In the genomic region with DNA sequence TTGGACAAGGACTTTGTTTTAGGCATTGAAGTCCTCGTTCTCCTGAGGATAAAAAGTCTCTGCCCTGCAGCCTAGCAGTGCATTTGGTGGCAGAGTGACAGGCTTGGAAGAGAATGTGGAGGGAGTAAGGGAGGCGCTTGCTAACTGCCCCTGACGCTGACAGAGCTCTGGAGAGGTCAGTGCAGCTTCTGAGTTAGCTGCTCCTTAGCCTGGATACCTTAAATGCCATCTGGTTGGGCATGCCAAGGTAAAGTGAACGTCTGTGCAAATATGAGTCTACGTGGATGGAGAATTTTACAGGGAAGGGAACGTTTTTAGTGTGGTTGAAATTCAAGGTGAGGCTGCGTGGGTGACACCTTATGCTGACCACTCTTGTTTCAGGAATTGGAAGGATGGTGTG, we compare ENCODE assay signal across 20 cellular contexts. TPM values are rescaled to one million over a fixed set of nuclear protein-coding genes. Genes with fewer than 3 reads are reported as not detected.
A peak's percentile ranks its signal among the peaks of the same experiment; 100 is the strongest.
DNase-seq lines count a peak whose midpoint lies in the region; ATAC-seq, FAIRE-seq and TF ChIP-seq lines count a peak whose summit lies in the region.
"Had no signal": no experiment of that assay in that cellular context is flagged by ENCODE, and none has a peak within 500 bp of the region (broad histone marks: within the 10 kb centered on the region; RNA-seq: fewer than 3 reads in every experiment).

No MANE protein-coding gene starts in this region.

- CTCF ChIA-PET in K562 (lab: Yijun Ruan, JAX; ENCODE audit: low intra/inter-chr PET ratio), result no interaction called here

- FAIRE-seq in K562 (lab: Jason Lieb, UNC), result peak; percentile 19
- FAIRE-seq: G401.6 had no signal

- H2AFZ ChIP-seq in Loucy (ENCODE audit: low read length) (no peak overlapping the region), K562 (ENCODE audit: low read depth, low read length) (no peak overlapping the region)

- H3K9me1 ChIP-seq in K562 (ENCODE audit: control insufficient read depth, insufficient read depth, low read length), result no peaks in the 10 kb centered on the region

- H3K4me2 ChIP-seq in Loucy (ENCODE audit: low read depth, low read length, poor library complexity, severe bottlenecking), result no peak overlapping the region
- H3K4me2 ChIP-seq in K562 (ENCODE audit: insufficient read depth, low read length), result no peak overlapping the region

- H3K4me3 ChIP-seq in Loucy (ENCODE audit: low read length, poor library complexity, severe bottlenecking) (no peak overlapping the region), K562 (no peak overlapping the region), testis (no peak overlapping the region), sigmoid colon (no peak overlapping the region)
- H3K4me3 ChIP-seq: suprapubic skin had no signal

- ATAC-seq in K562 (0 out of 3 replicates have a peak, but pooled peaks have one; percentile 23), HG02840 (IDR thresholded peaks at IDR 0.05; ENCODE audit: low FRiP score, unreplicated experiment) (no peak)
- ATAC-seq: activated T-cell treated with anti-CD3 and anti-CD28 coated beads, Interleukin-2, amount 50 U/mL, for 4 hours had no signal

- TF ChIP-seq EP300 in K562 (IDR thresholded peaks at IDR 0.05; ENCODE audit: low read length) (no peak), sigmoid colon (IDR thresholded peaks at IDR 0.05) (no peak)

- intact Hi-C loops in K562 (cut with micrococcal nuclease) (no loop called here), testis (cut with DNase I; ENCODE audit: low total_unique reads) (no loop called here), sigmoid colon (cut with DNase I) (no loop called here)

- in situ Hi-C loops in K562 (cut with MboI), result no loop called here

- peaks cover 84% of the 10 kb centered on the region for H3K79me2 ChIP-seq in Loucy (ENCODE audit: insufficient read depth, low read length)
- H3K79me2 ChIP-seq in K562 (ENCODE audit: control insufficient read depth, insufficient read depth, low read length), result peaks cover 72% of the 10 kb centered on the region

- H3K9me3 ChIP-seq in Loucy (ENCODE audit: insufficient read depth, low read depth, low read length), result no peaks in the 10 kb centered on the region
- no peaks in the 10 kb centered on the region; the same call in 1 of the 2 replicates for H3K9me3 ChIP-seq in K562 (replicated peaks; ENCODE audit: control insufficient read depth, insufficient read depth, low read depth, low read length)
- H3K9me3 ChIP-seq in testis, result no peaks in the 10 kb centered on the region
- no peaks in the 10 kb centered on the region for H3K9me3 ChIP-seq in sigmoid colon
- H3K9me3 ChIP-seq: suprapubic skin had no signal

- no peak overlapping the region for H3K27ac ChIP-seq in K562 (ENCODE audit: extremely low read depth, low read depth, low read length)
- H3K27ac ChIP-seq in testis, result peak overlapping the region in 1 of 2 donors; percentile 52
- no peak overlapping the region for H3K27ac ChIP-seq in sigmoid colon
- H3K27ac ChIP-seq: HL-60, suprapubic skin, WERI-Rb-1 had no signal

- H4K20me1 ChIP-seq in Loucy (ENCODE audit: insufficient read depth, low read length, poor library complexity, severe bottlenecking), result peaks cover 8% of the 10 kb centered on the region
- peaks cover 20% of the 10 kb centered on the region for H4K20me1 ChIP-seq in K562 (replicated peaks; ENCODE audit: control insufficient read depth, insufficient read depth, low read length)

- no peaks in the 10 kb centered on the region for H3K9me2 ChIP-seq in Loucy (replicated peaks; ENCODE audit: low read depth, low read length)

- DNase-seq in K562 (ENCODE audit: extremely low read depth in 1 of 4, low spot score in 3 of 4) (no peak), left kidney (ENCODE audit: low read depth, low spot score) (peak; percentile 71), testis (peak; percentile 48), sigmoid colon (no peak), KG1 (lab: John Stamatoyannopoulos, UW) (no peak)
- DNase-seq: activated CD4-positive, alpha-beta memory T cell treated with anti-CD3 and anti-CD28 coated beads for 36 hours; activated T-cell treated with anti-CD3 and anti-CD28 coated beads, Interleukin-2, amount 50 U/mL, for 4 hours; effector CD4-positive, alpha-beta T cell; islet precursor cell; KBM-7; midbrain; NCI-H1105 treated with DMSO at 0.1 percent for 48 hours; RPMI8226; stimulated activated CD4-positive, alpha-beta T cell treated with anti-CD3 and anti-CD28 coated beads, Interleukin-4, amount 100 ng/mL, for 1 hour; WERI-Rb-1 had no signal

- TF ChIP-seq CTCF in Loucy (conservative IDR thresholded peaks at IDR 0.05; ENCODE audit: low read length) (no peak), K562 (IDR thresholded peaks at IDR 0.05 in 2 of 3, conservative IDR thresholded peaks at IDR 0.05 in 1 of 3; ENCODE audit: insufficient read depth in 2 of 3, low read depth in 1 of 3, low read length in 3 of 3) (no peak), testis (IDR thresholded peaks at IDR 0.05) (no peak), sigmoid colon (IDR thresholded peaks at IDR 0.05) (no peak)

- TF ChIP-seq POLR2A in K562 (conservative IDR thresholded peaks at IDR 0.05), result no peak
- no peak for TF ChIP-seq POLR2A in testis (IDR thresholded peaks at IDR 0.05)
- no peak for TF ChIP-seq POLR2A in sigmoid colon (IDR thresholded peaks at IDR 0.05)

- POLR2A ChIA-PET in K562 (lab: Yijun Ruan, JAX), result interaction anchor here (1.3 kb wide), 1 partner anchor 63 kb away, joined by 4 read pairs; no protein-coding TSS in a partner anchor

- H3K36me3 ChIP-seq in Loucy (ENCODE audit: insufficient read depth, low read length) (no peaks in the 10 kb centered on the region), K562 (ENCODE audit: control insufficient read depth, insufficient read depth, low read length) (no peaks in the 10 kb centered on the region; the same call in 2 of the 3 replicates), testis (ENCODE audit: low read depth, missing control alignments) (no peaks in the 10 kb centered on the region), sigmoid colon (no peaks in the 10 kb centered on the region)
- H3K36me3 ChIP-seq: suprapubic skin, WERI-Rb-1 had no signal

- 46% methylated on average over 7 of the region's 7 CpGs for WGBS in K562 (ENCODE audit: insufficient coverage, low coverage, missing lambda C conversion rate)
- 50 to 52% methylated on average over 7 of the region's 7 CpGs for whole genome bisulfite sequencing in testis, 2 donors
- WGBS in sigmoid colon, 2 donors, result 79 to 83% methylated on average over 7 of the region's 7 CpGs

- H3F3A ChIP-seq in Loucy (ENCODE audit: low read depth), result no peaks in the 10 kb centered on the region

- BruUV-seq in K562 (replicated peaks; lab: Mats Ljungman, UMichigan), result no TSS peak

- H3K9ac ChIP-seq in Loucy (ENCODE audit: low read depth, low read length, poor library complexity, severe bottlenecking) (peak overlapping the region; percentile 3), K562 (ENCODE audit: insufficient read depth in 1 of 2, low read depth in 2 of 2, low read length in 2 of 2) (no peak overlapping the region)

- H3K4me1 ChIP-seq in Loucy (ENCODE audit: insufficient read depth, low read length, poor library complexity, severe bottlenecking) (peaks cover 49% of the 10 kb centered on the region), K562 (replicated peaks in 1 of 2; ENCODE audit: control insufficient read depth in 2 of 2, insufficient read depth in 2 of 2, low read length in 2 of 2) (peaks cover 12 to 19% of the 10 kb centered on the region in 2 experiments), testis (peaks cover 53% of the 10 kb centered on the region), sigmoid colon (peaks cover 0 to 13% (median 8%) of the 10 kb centered on the region in 4 donors)

- H3K27me3 ChIP-seq in Loucy (ENCODE audit: insufficient read depth, low read length, poor library complexity, severe bottlenecking), result no peaks in the 10 kb centered on the region
- no peaks in the 10 kb centered on the region; a peak in 1 of 5 replicates for H3K27me3 ChIP-seq in K562 (ENCODE audit: control insufficient read depth in 2 of 2, insufficient read depth in 2 of 2, low read length in 2 of 2)
- H3K27me3 ChIP-seq in testis, result no peaks in the 10 kb centered on the region
- no peaks in the 10 kb centered on the region for H3K27me3 ChIP-seq in sigmoid colon
- H3K27me3 ChIP-seq: suprapubic skin had no signal

- no peak for TF ChIP-seq RAD21 in K562 (CRISPR knock-in tag; conservative IDR thresholded peaks at IDR 0.05 in 1 of 2, IDR thresholded peaks at IDR 0.05 in 1 of 2)

RNA-seq across cellular contexts. Expression of gene SEC14L1, which starts 44.4 kb away (rescaled TPM):
- total RNA-seq in K562 (2011; cell fraction: chromatin; rRNA removed; ENCODE audit: low replicate concordance), result 109 and 129 TPM in 2 replicates
- 35.9 and 51.7 TPM in 2 replicates for total RNA-seq in K562 (2011; cell fraction: nucleolus; rRNA removed)
- total RNA-seq in K562 (2011; cell fraction: nucleoplasm; rRNA removed), result 51.8 and 54.6 TPM in 2 replicates
- 10.9 and 14.8 TPM in 2 replicates for total RNA-seq in K562 (2014; rRNA removed)
- total RNA-seq in K562 (2014; rRNA removed; fragmentation: Illumina TruSeq; extraction: Trizol), result 14.0 and 14.5 TPM in 2 replicates
- total RNA-seq in K562 (2015; rRNA removed; fragmentation: Illumina TruSeq; extraction: Trizol), result 14.8 and 15.2 TPM in 2 replicates
- total RNA-seq in K562 (2021), result 38.4 and 39.7 TPM in 2 replicates
- polyA plus RNA-seq in K562 (2011; rRNA removed), result 20.6 and 33.1 TPM in 2 replicates
- polyA plus RNA-seq in K562 (2011; cell fraction: cytosol; rRNA removed), result 15.2 and 43.7 TPM in 2 replicates
- 28.8 and 53.9 TPM in 2 replicates for polyA plus RNA-seq in K562 (2011; cell fraction: nucleus; rRNA removed)
- polyA plus RNA-seq in K562 (2012), result 25.9 and 29.6 TPM in 2 replicates
- 27.0 and 27.6 TPM in 2 replicates for polyA plus RNA-seq in K562 (2014; fragmentation: Illumina TruSeq; extraction: Trizol)
- polyA plus RNA-seq in K562 (2014; fragmentation: Nextera tagmentation; extraction: Ambion mirVana), result 1 to 10 TPM; 3.1 to 4.1 TPM
- 16.3 and 16.7 TPM in 2 replicates for polyA plus RNA-seq in K562 (2014; rRNA removed)
- polyA minus RNA-seq in K562 (2011; rRNA and poly(A)+ RNA removed), result 37.5 and 51.6 TPM in 2 replicates
- 29.5 and 45.5 TPM in 2 replicates for polyA minus RNA-seq in K562 (2011; cell fraction: cytosol; rRNA and poly(A)+ RNA removed)
- 18.3 and 26.1 TPM in 2 replicates for polyA minus RNA-seq in K562 (2011; cell fraction: nucleus; rRNA and poly(A)+ RNA removed)
- 100 to 1,000 TPM; 240 to 262 TPM for total RNA-seq in testis
- 143 TPM for polyA plus RNA-seq in testis (ENCODE audit: insufficient read depth, low read depth, low replicate concordance)
- total RNA-seq in sigmoid colon, result 10 to 100 TPM; 18.9 to 39.9 (median 24.4) TPM
- polyA plus RNA-seq in sigmoid colon, result 10 to 100 TPM in 2 of 3 donors, 1 to 10 TPM in 1; 9.6 to 33.4 (median 20.1) TPM

Comparison
In these comparisons a context has a peak if more than half of its experiments do, and no peak if none do; other contexts are left out.
1. DNase-seq: peak in left kidney (single experiment) and testis (single experiment); none in K562 (0 of 4), sigmoid colon (single experiment) and KG1 (single experiment).